ENCODE assay signal across 8 cellular contexts in the genomic region with DNA sequence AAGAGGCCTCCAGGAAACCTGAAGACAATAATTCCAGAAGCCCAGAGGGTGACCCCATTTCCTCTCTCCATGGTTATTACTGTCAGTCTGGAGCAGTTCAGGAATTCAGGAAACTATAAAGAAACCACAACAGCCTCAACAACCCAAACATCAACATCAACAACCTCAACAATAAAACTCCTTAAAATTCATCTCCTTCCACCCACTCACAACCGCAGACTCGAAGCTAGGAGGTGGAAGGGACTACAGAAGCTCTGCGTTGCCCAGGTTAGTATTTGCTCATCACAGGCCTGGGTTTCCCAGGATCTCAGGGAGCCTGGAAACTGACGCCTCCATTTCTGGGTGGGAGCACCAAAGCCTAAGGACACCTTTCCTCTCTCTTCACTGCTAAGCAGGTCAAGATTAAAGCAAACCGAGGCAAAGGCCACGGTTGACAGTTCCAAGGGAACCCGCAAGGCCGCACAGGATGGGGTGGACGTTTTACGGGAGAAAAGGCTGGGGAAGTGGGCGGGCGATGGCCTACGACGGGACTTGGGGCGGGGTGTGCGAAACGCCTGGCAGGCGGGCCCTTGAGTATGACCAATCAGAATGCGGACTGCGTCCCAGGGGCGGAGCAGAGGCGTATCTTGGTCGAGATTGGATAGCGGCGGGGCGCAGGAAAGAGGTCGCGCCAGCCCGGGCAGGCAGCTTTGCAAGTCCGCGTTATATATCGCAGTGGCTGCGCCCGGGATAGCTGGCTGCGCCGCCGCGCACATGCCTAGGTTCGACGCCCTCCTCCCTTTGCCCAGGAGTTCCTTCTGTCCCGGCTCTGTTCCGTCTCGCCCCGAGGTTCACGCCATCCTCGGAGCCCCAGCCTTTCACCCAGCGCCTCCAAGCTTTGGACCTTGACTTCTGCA. TPM values are rescaled to one million over a fixed set of nuclear protein-coding genes. Genes with fewer than 3 reads are reported as not detected.
DNase-seq lines count a peak whose midpoint lies in the region; ATAC-seq and TF ChIP-seq lines count a peak whose summit lies in the region.

A gene with protein sequence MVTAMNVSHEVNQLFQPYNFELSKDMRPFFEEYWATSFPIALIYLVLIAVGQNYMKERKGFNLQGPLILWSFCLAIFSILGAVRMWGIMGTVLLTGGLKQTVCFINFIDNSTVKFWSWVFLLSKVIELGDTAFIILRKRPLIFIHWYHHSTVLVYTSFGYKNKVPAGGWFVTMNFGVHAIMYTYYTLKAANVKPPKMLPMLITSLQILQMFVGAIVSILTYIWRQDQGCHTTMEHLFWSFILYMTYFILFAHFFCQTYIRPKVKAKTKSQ (plus strand): TSS at position 654 of the 896 bp plus-strand sequence. CDS start 250 bp downstream, outside the sequence.

- no peak within 1 kb of the TSS for H3K27ac Mint-ChIP-seq in activated CD8-positive, alpha-beta T cell treated with anti-CD3 and anti-CD28 coated beads, Interleukin-2, amount 10 ng/mL, durations not matched to agents 7 days and 5 days

- no peaks in the 10 kb centered on the region for H3K9me3 Mint-ChIP-seq in activated CD8-positive, alpha-beta T cell treated with anti-CD3 and anti-CD28 coated beads, Interleukin-2, amount 10 ng/mL, durations not matched to agents 7 days and 5 days (ENCODE audit: insufficient read depth)

- peaks cover 24% of the 10 kb centered on the region for H3K4me1 Mint-ChIP-seq in activated CD8-positive, alpha-beta T cell treated with anti-CD3 and anti-CD28 coated beads, Interleukin-2, amount 10 ng/mL, durations not matched to agents 7 days and 5 days (ENCODE audit: low read depth)

- peaks cover 56% of the 10 kb centered on the region for H3K27me3 Mint-ChIP-seq in activated CD8-positive, alpha-beta T cell treated with anti-CD3 and anti-CD28 coated beads, Interleukin-2, amount 10 ng/mL, durations not matched to agents 7 days and 5 days (ENCODE audit: low read depth)

- ATAC-seq in GM18520 (IDR thresholded peaks at IDR 0.05; ENCODE audit: unreplicated experiment) (peak; percentile 80), HG03060 (IDR thresholded peaks at IDR 0.05; ENCODE audit: low read depth, unreplicated experiment) (peak; percentile 76), lower lobe of right lung (peak; percentile 95)
- peak; percentile 96 for ATAC-seq in activated CD8-positive, alpha-beta T cell treated with anti-CD3 and anti-CD28 coated beads, Interleukin-2, amount 10 ng/mL, durations not matched to agents 7 days and 5 days

- H3K9me3 ChIP-seq in lower lobe of right lung = no peaks in the 10 kb centered on the region

- POLR2A ChIA-PET in activated CD8-positive, alpha-beta T cell treated with anti-CD3 and anti-CD28 coated beads, Interleukin-2, amount 10 ng/mL, durations not matched to agents 7 days and 5 days (lab: Charles Lee) = interaction anchor here (0.8 to 1.4 kb wide), 3 partner anchors 20 to 56 kb away, joined by 3 to 6 read pairs (median 3); partner anchors contain the start of gene GBF1

- intact Hi-C loops in lower lobe of right lung (cut with DNase I) = loop anchor here (5.0 kb wide), 1 partner anchor 126 kb away; no protein-coding TSS in a partner anchor

- peak within 1 kb of the TSS; percentile 48 for H3K4me3 ChIP-seq in lower lobe of right lung

- CTCF ChIA-PET in activated CD8-positive, alpha-beta T cell treated with anti-CD3 and anti-CD28 coated beads, Interleukin-2, amount 10 ng/mL, durations not matched to agents 7 days and 5 days (lab: Charles Lee) = interaction anchor here (1.1 to 23.0 kb wide), 5 partner anchors 56 to 370 kb away, joined by 3 to 742 read pairs (median 34); partner anchors contain the start of genes NFKB2 and PPRC1

- no peaks in the 10 kb centered on the region for H3K36me3 Mint-ChIP-seq in activated CD8-positive, alpha-beta T cell treated with anti-CD3 and anti-CD28 coated beads, Interleukin-2, amount 10 ng/mL, durations not matched to agents 7 days and 5 days (ENCODE audit: low read depth)

- H3K36me3 ChIP-seq in lower lobe of right lung = no peaks in the 10 kb centered on the region

- peak within 1 kb of the TSS; percentile 67 for H3K27ac ChIP-seq in lower lobe of right lung

- H3K27me3 ChIP-seq in lower lobe of right lung (ENCODE audit: low read depth) = peaks cover 8% of the 10 kb centered on the region

- DNase-seq in NCI-H524 (lab: John Stamatoyannopoulos, UW) (peak; percentile 74), ecto neural progenitor cell (ENCODE audit: low spot score) (peak; percentile 95), lower lobe of right lung (peak; percentile 96), SHP77 treated with DMSO at 0.1 percent for 48 hours (lab: John Stamatoyannopoulos, UW) (no peak)
- peak; percentile 91 for DNase-seq in activated CD8-positive, alpha-beta T cell treated with anti-CD3 and anti-CD28 coated beads, Interleukin-2, amount 10 ng/mL, durations not matched to agents 7 days and 5 days
- peak; percentile 76 to 80 for DNase-seq in stimulated activated CD4-positive, alpha-beta T cell treated with anti-CD3 and anti-CD28 coated beads, Interleukin-4, amount 100 ng/mL, for 4 hours

- peaks cover 38% of the 10 kb centered on the region for H3K4me1 ChIP-seq in lower lobe of right lung

- peak; percentile 9 for TF ChIP-seq CTCF in lower lobe of right lung (IDR thresholded peaks at IDR 0.05)

- H3K4me3 Mint-ChIP-seq in activated CD8-positive, alpha-beta T cell treated with anti-CD3 and anti-CD28 coated beads, Interleukin-2, amount 10 ng/mL, durations not matched to agents 7 days and 5 days = peak within 1 kb of the TSS; percentile 32

RNA-seq across cellular contexts. Expression of the gene that starts here (rescaled TPM):
- total RNA-seq in activated CD8-positive, alpha-beta T cell treated with anti-CD3 and anti-CD28 coated beads, Interleukin-2, amount 10 ng/mL, durations not matched to agents 7 days and 5 days = not detected
- 0.92 TPM for total RNA-seq in lower lobe of right lung

Comparison
In these comparisons a context has a peak if more than half of its experiments do, and no peak if none do; other contexts are left out.
1. Peak in DNase-seq and ATAC-seq in activated CD8-positive, alpha-beta T cell treated with anti-CD3 and anti-CD28 coated beads, Interleukin-2, amount 10 ng/mL, durations not matched to agents 7 days and 5 days; RNA of the gene not detected or under 1 TPM.
2. Peak in DNase-seq, ATAC-seq, H3K4me3 ChIP-seq and H3K27ac ChIP-seq in lower lobe of right lung; RNA of the gene not detected or under 1 TPM.